Comparison of ENCODE assay signal across 9 cellular contexts in genomic region chr1:42777860-42778259, GRCh38. TPM values are rescaled to one million over a fixed set of nuclear protein-coding genes. Genes with fewer than 3 reads are reported as not detected.
DNase-seq lines count a peak whose midpoint lies in the region; ATAC-seq and TF ChIP-seq lines count a peak whose summit lies in the region.
"Had no signal": no experiment of that assay in that cellular context is flagged by ENCODE, and none has a peak within 500 bp of the region (broad histone marks: within the 10 kb centered on the region; RNA-seq: fewer than 3 reads in every experiment).

No MANE protein-coding gene starts in this region.

- H3K36me3 ChIP-seq in esophagus muscularis mucosa = peaks cover 27 to 88% (median 60%) of the 10 kb centered on the region in 4 donors
- no peaks in the 10 kb centered on the region for H3K36me3 ChIP-seq in neural progenitor cell

- no peaks in the 10 kb centered on the region for H3K4me1 ChIP-seq in esophagus muscularis mucosa
- H3K4me1 ChIP-seq in neural progenitor cell = no peaks in the 10 kb centered on the region

- H3K9me3 Mint-ChIP-seq in neural progenitor cell = no peaks in the 10 kb centered on the region
- H3K9me3 Mint-ChIP-seq: activated T-cell treated with anti-CD3 and anti-CD28 coated beads, Interleukin-2, amount 50 U/mL, for 4 hours had no signal

- H3K4me3 Mint-ChIP-seq in T-helper 17 cell (no peak overlapping the region), neural progenitor cell (no peak overlapping the region)
- H3K4me3 Mint-ChIP-seq: activated T-cell treated with anti-CD3 and anti-CD28 coated beads, Interleukin-2, amount 50 U/mL, for 4 hours had no signal

- no peak overlapping the region for H3K4me3 ChIP-seq in Jurkat, Clone E6-1 (ENCODE audit: low read length)
- H3K4me3 ChIP-seq in esophagus muscularis mucosa (no peak overlapping the region), neural progenitor cell (no peak overlapping the region)

- TF ChIP-seq EP300 in esophagus muscularis mucosa (IDR thresholded peaks at IDR 0.05) = no peak

- no peaks in the 10 kb centered on the region for H3K27me3 Mint-ChIP-seq in T-helper 17 cell
- no peaks in the 10 kb centered on the region for H3K27me3 Mint-ChIP-seq in neural progenitor cell (ENCODE audit: insufficient read depth, low read depth)

- TF ChIP-seq POLR2A in esophagus muscularis mucosa (IDR thresholded peaks at IDR 0.05; ENCODE audit: low read depth) = no peak

- H3K36me3 Mint-ChIP-seq in T-helper 17 cell (ENCODE audit: low read depth) (peaks cover 15% of the 10 kb centered on the region), neural progenitor cell (peaks cover 40% of the 10 kb centered on the region)

- TF ChIP-seq CTCF in esophagus muscularis mucosa (IDR thresholded peaks at IDR 0.05) (peak; percentile 41 to 56 (median 53)), neural progenitor cell (IDR thresholded peaks at IDR 0.05) (peak; percentile 84)

- H3K27me3 ChIP-seq in esophagus muscularis mucosa = no peaks in the 10 kb centered on the region
- H3K27me3 ChIP-seq in neural progenitor cell = no peaks in the 10 kb centered on the region

- H3F3A ChIP-seq in neural progenitor cell (ENCODE audit: low read depth) = peaks cover 4% of the 10 kb centered on the region

- ATAC-seq in T-helper 17 cell = peak; percentile 54
- no peak for ATAC-seq in HG03521 (IDR thresholded peaks at IDR 0.05; ENCODE audit: unreplicated experiment)
- no peak for ATAC-seq in GM21723 (IDR thresholded peaks at IDR 0.05; ENCODE audit: unreplicated experiment)

- no peak overlapping the region for H3K4me2 ChIP-seq in neural progenitor cell

- no peak overlapping the region for H2AFZ ChIP-seq in neural progenitor cell (replicated peaks)

- peaks cover 6% of the 10 kb centered on the region for H4K20me1 ChIP-seq in neural progenitor cell (ENCODE audit: low read depth)

- H3K79me2 ChIP-seq in neural progenitor cell (ENCODE audit: low read depth) = peaks cover 1% of the 10 kb centered on the region

- H3K27ac Mint-ChIP-seq in T-helper 17 cell (peak overlapping the region; percentile 49), neural progenitor cell (no peak overlapping the region)

- peak; percentile 25 to 49 for DNase-seq in NCI-H446 (lab: John Stamatoyannopoulos, UW)
- DNase-seq in NCI-H446 treated with DMSO at 0.1 percent for 48 hours (lab: John Stamatoyannopoulos, UW) = no peak
- DNase-seq in Jurkat, Clone E6-1 (ENCODE audit: low read depth, low spot score) = peak; percentile 31
- DNase-seq in T-helper 17 cell = no peak
- DNase-seq in esophagus muscularis mucosa (ENCODE audit: extremely low spot score) = no peak
- DNase-seq in neural progenitor cell (ENCODE audit: low spot score) = peak; percentile 72
- DNase-seq: activated T-cell treated with anti-CD3 and anti-CD28 coated beads, Interleukin-2, amount 50 U/mL, for 4 hours had no signal

- intact Hi-C loops in esophagus muscularis mucosa (cut with DNase I) = loop anchor here (5.0 kb wide), 1 partner anchor 294 kb away; no protein-coding TSS in a partner anchor

- H3K9ac ChIP-seq in neural progenitor cell = no peak overlapping the region

- H3K27ac ChIP-seq in esophagus muscularis mucosa (replicated peaks in 1 of 4) (no peak overlapping the region), neural progenitor cell (no peak overlapping the region)

- peaks cover 15% of the 10 kb centered on the region for H3K4me1 Mint-ChIP-seq in T-helper 17 cell
- no peaks in the 10 kb centered on the region for H3K4me1 Mint-ChIP-seq in neural progenitor cell

- H3K9me3 ChIP-seq in T-helper 17 cell (ENCODE audit: control insufficient read depth, low read length, poor library complexity, severe bottlenecking) (no peaks in the 10 kb centered on the region), esophagus muscularis mucosa (no peaks in the 10 kb centered on the region), neural progenitor cell (ENCODE audit: low read depth) (no peaks in the 10 kb centered on the region)

RNA-seq across cellular contexts. Expression of gene TMEM269, which starts 6.9 kb away (rescaled TPM):
- not detected for polyA plus RNA-seq in Jurkat, Clone E6-1 (2012; ENCODE audit: insufficient read depth, insufficient read length)
- total RNA-seq in T-helper 17 cell = under 1 TPM; 0.42 to 0.47 TPM
- total RNA-seq in esophagus muscularis mucosa = under 1 TPM in 1 of 4 donors, not detected in 3; 0.06 TPM
- 0.31 and 0.47 TPM in 2 replicates for total RNA-seq in neural progenitor cell (ENCODE audit: low replicate concordance)

RNA-seq across cellular contexts. Expression of gene C1orf50, which starts 10.8 kb away (rescaled TPM):
- 6.1 TPM for polyA plus RNA-seq in Jurkat, Clone E6-1 (2012; ENCODE audit: insufficient read depth, insufficient read length)
- total RNA-seq in T-helper 17 cell (10 to 100 TPM; 14.8 to 15.5 TPM), esophagus muscularis mucosa (1 to 10 TPM; 3.0 to 5.0 (median 3.6) TPM), neural progenitor cell (ENCODE audit: low replicate concordance) (5.3 and 19.0 TPM in 2 replicates)

RNA-seq across cellular contexts. Expression of gene P3H1, which starts 11.0 kb away (rescaled TPM):
- polyA plus RNA-seq in Jurkat, Clone E6-1 (2012; ENCODE audit: insufficient read depth, insufficient read length) = 53.7 TPM
- total RNA-seq in T-helper 17 cell (10 to 100 TPM; 22.5 to 26.7 TPM), esophagus muscularis mucosa (10 to 100 TPM; 19.5 to 33.5 (median 24.9) TPM), neural progenitor cell (ENCODE audit: low replicate concordance) (54.9 and 77.8 TPM in 2 replicates)

RNA-seq across cellular contexts. Expression of gene CLDN19, which starts 37.8 kb away (rescaled TPM):
- polyA plus RNA-seq in Jurkat, Clone E6-1 (2012; ENCODE audit: insufficient read depth, insufficient read length) = not detected
- total RNA-seq in T-helper 17 cell (not detected), esophagus muscularis mucosa (1 to 10 TPM in 2 of 4 donors, under 1 TPM in 1, not detected in 1; 0.99 to 1.9 (median 1.1) TPM), neural progenitor cell (ENCODE audit: low replicate concordance) (0.19 and 2.3 TPM in 2 replicates)
- total RNA-seq: activated T-cell treated with anti-CD3 and anti-CD28 coated beads, Interleukin-2, amount 50 U/mL, for 4 hours had no signal

RNA-seq across cellular contexts. Expression of gene ERMAP, which starts 39.1 kb away (rescaled TPM):
- polyA plus RNA-seq in Jurkat, Clone E6-1 (2012; ENCODE audit: insufficient read depth, insufficient read length) = 3.7 TPM
- 1 to 10 TPM; 6.4 to 8.9 TPM for total RNA-seq in T-helper 17 cell
- 10 to 100 TPM in 1 of 4 donors, 1 to 10 TPM in 3; 5.8 to 14.1 (median 9.1) TPM for total RNA-seq in esophagus muscularis mucosa
- 2.2 and 5.5 TPM in 2 replicates for total RNA-seq in neural progenitor cell (ENCODE audit: low replicate concordance)

Comparison
In these comparisons a context has a peak if more than half of its experiments do, and no peak if none do; other contexts are left out.
1. DNase-seq: peak in NCI-H446 (2 of 2), Jurkat, Clone E6-1 (single experiment) and neural progenitor cell (single experiment); none in NCI-H446 treated with DMSO at 0.1 percent for 48 hours (single experiment), T-helper 17 cell (0 of 3) and esophagus muscularis mucosa (single experiment).